11 cellular contexts compared by ENCODE assay signal in genomic region chr16:71796501-71796900, GRCh38.
"Had no signal": no experiment of that assay in that cellular context is flagged by ENCODE, and none has a peak within 500 bp of the region (broad histone marks: within the 10 kb centered on the region; RNA-seq: fewer than 3 reads in every experiment).

No MANE protein-coding gene starts in this region.

- H3K27ac Mint-ChIP-seq: activated T-helper 1 cell treated with anti-CD3 and anti-CD28 coated beads, Interleukin-12 subunit alpha, Interleukin-12 subunit beta, Interleukin-2, Interleukin-4 antibody, amounts not matched to agents 30 ng/mL and 10 ng/mL and 1 ng/mL, durations not matched to agents 14 hours and 24 hours and 36 hours; neural progenitor cell had no signal

- ATAC-seq: gastrocnemius medialis, heart right ventricle had no signal

- H3K27me3 ChIP-seq: colonic mucosa, gastrocnemius medialis, heart right ventricle, left lung, neural progenitor cell had no signal

- H3K4me1 Mint-ChIP-seq: neural progenitor cell had no signal

- H3K4me1 ChIP-seq: colonic mucosa, neural progenitor cell had no signal

- DNase-seq: activated CD4-positive, alpha-beta T cell treated with anti-CD3 and anti-CD28 coated beads, Interleukin-2, amount 50 U/mL, for 1 hour; activated naive CD4-positive, alpha-beta T cell treated with Interleukin-2 at 50 U/mL for 16 hours; colonic mucosa; effector memory CD4-positive, alpha-beta T cell; gastrocnemius medialis; heart right ventricle; left lung; retina had no signal

- H2AFZ ChIP-seq: neural progenitor cell, parathyroid adenoma had no signal

- H3K9me3 ChIP-seq: colonic mucosa, gastrocnemius medialis, heart right ventricle, left lung had no signal

- H3K4me2 ChIP-seq: neural progenitor cell had no signal

- H3K9ac ChIP-seq: neural progenitor cell, parathyroid adenoma had no signal

- H3K4me3 Mint-ChIP-seq: activated T-helper 1 cell treated with anti-CD3 and anti-CD28 coated beads, Interleukin-12 subunit alpha, Interleukin-12 subunit beta, Interleukin-2, Interleukin-4 antibody, amounts not matched to agents 30 ng/mL and 10 ng/mL and 1 ng/mL, durations not matched to agents 14 hours and 24 hours and 36 hours; neural progenitor cell had no signal

- H3K9me3 Mint-ChIP-seq: activated T-helper 1 cell treated with anti-CD3 and anti-CD28 coated beads, Interleukin-12 subunit alpha, Interleukin-12 subunit beta, Interleukin-2, Interleukin-4 antibody, amounts not matched to agents 30 ng/mL and 10 ng/mL and 1 ng/mL, durations not matched to agents 14 hours and 24 hours and 36 hours; neural progenitor cell had no signal

- H3K27ac ChIP-seq: colonic mucosa, gastrocnemius medialis, left lung, neural progenitor cell, parathyroid adenoma had no signal

- H3K36me3 ChIP-seq: colonic mucosa, neural progenitor cell had no signal

- H3K4me3 ChIP-seq: colonic mucosa, gastrocnemius medialis, heart right ventricle, left lung, neural progenitor cell had no signal
